In genomic region chr22:37267128-37267587, GRCh38 we compare ENCODE assay signal across 8 cellular contexts. TPM values are rescaled to one million over a fixed set of nuclear protein-coding genes. Genes with fewer than 3 reads are reported as not detected.
DNase-seq lines count a peak whose midpoint lies in the region; ATAC-seq and TF ChIP-seq lines count a peak whose summit lies in the region.

No MANE protein-coding gene starts in this region.

- H3K9me3 ChIP-seq in trophoblast cell (ENCODE audit: insufficient read depth, low read depth, low read length) (peaks cover 12% of the 10 kb centered on the region), uterus (peaks cover 0 to 9% of the 10 kb centered on the region in 2 donors)

- H2AFZ ChIP-seq in trophoblast cell (ENCODE audit: insufficient read depth, low read length, poor library complexity) = no peak overlapping the region

- H3K9me3 Mint-ChIP-seq in activated T-cell treated with anti-CD3 and anti-CD28 coated beads, Interleukin-2, amount 50 U/mL, for 4 hours = peaks cover 5% of the 10 kb centered on the region

- H3K79me2 ChIP-seq in trophoblast cell (ENCODE audit: control insufficient read depth, insufficient read depth, low read length, poor library complexity) = no peaks in the 10 kb centered on the region

- H3K27me3 Mint-ChIP-seq in activated T-cell treated with anti-CD3 and anti-CD28 coated beads, Interleukin-2, amount 50 U/mL, for 4 hours (ENCODE audit: low read depth) = no peaks in the 10 kb centered on the region

- no peak for TF ChIP-seq POLR2A in uterus (IDR thresholded peaks at IDR 0.05)

- H3K9ac ChIP-seq in trophoblast cell (ENCODE audit: low read length) = no peak overlapping the region

- H3K4me2 ChIP-seq in trophoblast cell (ENCODE audit: low read length) = peak overlapping the region; percentile 69

- H3K4me1 ChIP-seq in trophoblast cell (ENCODE audit: control insufficient read depth in 1 of 2, insufficient read depth in 2 of 2, low read length in 2 of 2) (no peaks in the 10 kb centered on the region), uterus (no peaks in the 10 kb centered on the region)

- H3K4me3 ChIP-seq in trophoblast cell (ENCODE audit: low read depth, low read length) = no peak overlapping the region
- H3K4me3 ChIP-seq in uterus = peak overlapping the region; percentile 19 to 21

- H3K23ac ChIP-seq in trophoblast cell (ENCODE audit: low read length) = no peak overlapping the region

- H2BK12ac ChIP-seq in trophoblast cell (ENCODE audit: low read length) = no peak overlapping the region

- H3K27ac ChIP-seq in trophoblast cell (ENCODE audit: low read depth, low read length) (no peak overlapping the region), uterus (no peak overlapping the region)

- peak; percentile 22 to 57 (median 42) for TF ChIP-seq CTCF in uterus (IDR thresholded peaks at IDR 0.05)

- H2BK5ac ChIP-seq in trophoblast cell (ENCODE audit: low read depth, low read length, poor library complexity) = no peak overlapping the region

- H4K12ac ChIP-seq in trophoblast cell (ENCODE audit: low read depth, low read length) = no peak overlapping the region

- H3K27me3 ChIP-seq in trophoblast cell (ENCODE audit: insufficient read depth, low read length) (no peaks in the 10 kb centered on the region), uterus (no peaks in the 10 kb centered on the region)

- no CpG with 5 or more reads among the region's 22 CpGs for WGBS in trophoblast cell (ENCODE audit: extremely low coverage, insufficient coverage, insufficient read length)

- no peak overlapping the region for H3K18ac ChIP-seq in trophoblast cell (ENCODE audit: low read length)

- H4K91ac ChIP-seq in trophoblast cell (ENCODE audit: low read depth, low read length) = no peak overlapping the region

- intact Hi-C loops in uterus (cut with DNase I; ENCODE audit: low total_unique reads) = no loop called here

- ATAC-seq in GM21825 (IDR thresholded peaks at IDR 0.05; ENCODE audit: unreplicated experiment) (peak; percentile 67), HG02763 (IDR thresholded peaks at IDR 0.05; ENCODE audit: unreplicated experiment) (no peak)
- peak; percentile 89 to 95 for ATAC-seq in activated T-cell treated with anti-CD3 and anti-CD28 coated beads, Interleukin-2, amount 50 U/mL, for 4 hours

- no peak overlapping the region for H3K14ac ChIP-seq in trophoblast cell (ENCODE audit: low read length)

- no peaks in the 10 kb centered on the region for H3K36me3 Mint-ChIP-seq in activated T-cell treated with anti-CD3 and anti-CD28 coated beads, Interleukin-2, amount 50 U/mL, for 4 hours (ENCODE audit: insufficient read depth)

- no peak overlapping the region for H3K4ac ChIP-seq in trophoblast cell (ENCODE audit: low read depth, low read length)

- H3K36me3 ChIP-seq in trophoblast cell (ENCODE audit: control insufficient read depth in 1 of 2, insufficient read depth in 2 of 2, low read length in 2 of 2) (no peaks in the 10 kb centered on the region), uterus (no peaks in the 10 kb centered on the region)

- H2BK120ac ChIP-seq in trophoblast cell (ENCODE audit: insufficient read depth, low read length, poor library complexity) = no peak overlapping the region

- no peaks in the 10 kb centered on the region for H3K79me1 ChIP-seq in trophoblast cell (ENCODE audit: low read length)

- H4K8ac ChIP-seq in trophoblast cell (ENCODE audit: low read depth, low read length) = peak overlapping the region; percentile 36

- H3K4me1 Mint-ChIP-seq in activated T-cell treated with anti-CD3 and anti-CD28 coated beads, Interleukin-2, amount 50 U/mL, for 4 hours (ENCODE audit: low read depth) = peaks cover 28% of the 10 kb centered on the region

- H3K4me3 Mint-ChIP-seq in activated T-cell treated with anti-CD3 and anti-CD28 coated beads, Interleukin-2, amount 50 U/mL, for 4 hours = peak overlapping the region; percentile 83

- peak; percentile 41 for DNase-seq in EH (ENCODE audit: low read depth)
- peak; percentile 10 for DNase-seq in NCI-H1694 treated with DMSO at 0.1 percent for 48 hours (lab: John Stamatoyannopoulos, UW)
- peak; percentile 64 for DNase-seq in activated T-cell treated with anti-CD3 and anti-CD28 coated beads, Interleukin-2, amount 50 U/mL, for 4 hours
- DNase-seq in fibroblast of peridontal ligament (ENCODE audit: extremely low read depth) = peak; percentile 24
- DNase-seq in trophoblast cell = peak in 1 of 2 donors; percentile 25
- DNase-seq in uterus = no peak

- H2AK5ac ChIP-seq in trophoblast cell (ENCODE audit: low read length) = no peak overlapping the region

RNA-seq across cellular contexts. Expression of gene CYTH4, which starts 15.2 kb away (rescaled TPM):
- 10 to 100 TPM in 1 of 3 donors, 1 to 10 TPM in 2; 9.0 to 10.9 (median 9.7) TPM for total RNA-seq in activated T-cell treated with anti-CD3 and anti-CD28 coated beads, Interleukin-2, amount 50 U/mL, for 4 hours
- polyA plus RNA-seq in trophoblast cell (2013) = not detected in 2 replicates
- total RNA-seq in uterus = 10 to 100 TPM in 1 of 4 donors, 1 to 10 TPM in 3; 3.8 to 12.2 (median 5.9) TPM

RNA-seq across cellular contexts. Expression of gene RAC2, which starts 23.1 kb away (rescaled TPM):
- 100 to 1,000 TPM; 388 to 432 (median 395) TPM for total RNA-seq in activated T-cell treated with anti-CD3 and anti-CD28 coated beads, Interleukin-2, amount 50 U/mL, for 4 hours
- polyA plus RNA-seq in trophoblast cell (2013) = 1.9 and 2.5 TPM in 2 replicates
- total RNA-seq in uterus = 1 to 10 TPM; 2.4 to 6.7 (median 4.5) TPM

RNA-seq across cellular contexts. Expression of gene SSTR3, which starts 54.9 kb away (rescaled TPM):
- total RNA-seq in activated T-cell treated with anti-CD3 and anti-CD28 coated beads, Interleukin-2, amount 50 U/mL, for 4 hours = 1 to 10 TPM; 1.7 to 2.3 (median 1.9) TPM
- not detected in 2 replicates for polyA plus RNA-seq in trophoblast cell (2013)
- 1 to 10 TPM in 2 of 4 donors, under 1 TPM in 1, not detected in 1; under 0.01 to 5.8 (median 3.1) TPM for total RNA-seq in uterus

Comparison
In these comparisons a context has a peak if more than half of its experiments do, and no peak if none do; other contexts are left out.
1. DNase-seq: peak in EH (single experiment), NCI-H1694 treated with DMSO at 0.1 percent for 48 hours (single experiment), activated T-cell treated with anti-CD3 and anti-CD28 coated beads, Interleukin-2, amount 50 U/mL, for 4 hours (single experiment) and fibroblast of peridontal ligament (single experiment); none in uterus (0 of 2).
2. RNA of gene RAC2, which starts 23.1 kb away (total RNA-seq): 388 to 432 TPM in activated T-cell treated with anti-CD3 and anti-CD28 coated beads, Interleukin-2, amount 50 U/mL, for 4 hours; 2.4 to 6.7 TPM in uterus; every median in the first group is over 10 times any median in the second.